ENCODE assay signal across 8 cellular contexts in the genomic region with DNA sequence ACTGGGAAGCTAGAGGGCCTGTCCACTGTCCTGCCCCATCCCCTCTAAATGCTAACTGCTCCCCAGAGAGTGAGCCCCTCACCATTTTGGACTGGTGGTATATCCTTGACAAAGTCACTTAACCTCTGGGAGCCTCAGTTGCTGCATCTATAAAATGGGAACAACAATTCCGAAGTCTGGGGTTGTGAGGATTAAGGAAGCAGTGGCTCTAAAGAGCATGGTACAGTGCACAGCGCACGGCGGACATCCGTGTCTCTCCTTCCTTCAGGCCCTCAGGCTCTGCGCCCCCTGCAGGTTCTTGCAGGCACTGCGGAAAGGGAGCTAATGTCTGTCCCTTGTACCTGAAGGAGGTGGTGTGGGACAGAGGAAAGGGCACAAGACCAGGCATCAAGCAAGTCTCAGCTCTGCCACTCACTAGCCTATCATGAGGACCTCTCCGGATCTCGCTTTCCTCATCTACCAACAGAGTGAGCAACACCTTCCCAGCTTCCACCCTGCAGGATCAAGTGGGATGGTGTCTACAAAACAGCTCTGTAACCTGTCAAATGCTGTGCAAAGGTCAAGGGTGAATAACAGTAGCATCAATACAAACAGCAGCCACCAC. TPM values are rescaled to one million over a fixed set of nuclear protein-coding genes. Genes with fewer than 3 reads are reported as not detected.
DNase-seq lines count a peak whose midpoint lies in the region; ATAC-seq and TF ChIP-seq lines count a peak whose summit lies in the region.

No MANE protein-coding gene starts in this region.

- peaks cover 29 to 42% of the 10 kb centered on the region in 2 donors for H3K4me1 ChIP-seq in thyroid gland

- no peaks in the 10 kb centered on the region for H3K27me3 ChIP-seq in thyroid gland

- H3K4me3 ChIP-seq in thyroid gland (replicated peaks in 1 of 3): no peak overlapping the region

- H3K36me3 ChIP-seq in thyroid gland: peaks cover 4 to 7% of the 10 kb centered on the region in 2 donors

- 62 to 68% methylated on average over 3 to 9 of the region's 9 CpGs for WGBS in thyroid gland, 2 donors

- H3K9me3 Mint-ChIP-seq in activated CD8-positive, alpha-beta memory T cell treated with anti-CD3 and anti-CD28 coated beads, Interleukin-2, amount 10 ng/mL, durations not matched to agents 7 days and 5 days (ENCODE audit: low read depth): no peaks in the 10 kb centered on the region
- H3K9me3 Mint-ChIP-seq in neural crest cell: no peaks in the 10 kb centered on the region

- TF ChIP-seq POLR2A in thyroid gland (IDR thresholded peaks at IDR 0.05): no peak

- no peaks in the 10 kb centered on the region for H3K9me3 ChIP-seq in thyroid gland

- no peak overlapping the region for H3K4me3 Mint-ChIP-seq in activated CD8-positive, alpha-beta memory T cell treated with anti-CD3 and anti-CD28 coated beads, Interleukin-2, amount 10 ng/mL, durations not matched to agents 7 days and 5 days
- no peak overlapping the region for H3K4me3 Mint-ChIP-seq in neural crest cell

- H3K4me1 Mint-ChIP-seq in activated CD8-positive, alpha-beta memory T cell treated with anti-CD3 and anti-CD28 coated beads, Interleukin-2, amount 10 ng/mL, durations not matched to agents 7 days and 5 days: peaks cover 4% of the 10 kb centered on the region
- H3K4me1 Mint-ChIP-seq in neural crest cell: peaks cover 7% of the 10 kb centered on the region

- H3K27me3 Mint-ChIP-seq in activated CD8-positive, alpha-beta memory T cell treated with anti-CD3 and anti-CD28 coated beads, Interleukin-2, amount 10 ng/mL, durations not matched to agents 7 days and 5 days: no peaks in the 10 kb centered on the region
- no peaks in the 10 kb centered on the region for H3K27me3 Mint-ChIP-seq in neural crest cell (ENCODE audit: low read depth)

- peak; percentile 82 for ATAC-seq in activated CD8-positive, alpha-beta memory T cell treated with anti-CD3 and anti-CD28 coated beads, Interleukin-2, amount 10 ng/mL, durations not matched to agents 7 days and 5 days
- ATAC-seq in esophagus mucosa: peak; percentile 60
- no peak for ATAC-seq in GM19455 (IDR thresholded peaks at IDR 0.05; ENCODE audit: unreplicated experiment)

- peak overlapping the region; percentile 63 to 77 (median 76) for H3K27ac ChIP-seq in thyroid gland

- DNase-seq in NCI-H748 (lab: John Stamatoyannopoulos, UW; ENCODE audit: unreplicated experiment) (peak; percentile 41), NCI-H748 treated with DMSO at 0.1 percent for 48 hours (lab: John Stamatoyannopoulos, UW) (no peak), NCI-H69 (lab: John Stamatoyannopoulos, UW) (peak; percentile 60), neural crest cell (ENCODE audit: low read depth, low spot score) (peak; percentile 82), thyroid gland (peak; percentile 56 to 62)
- peak; percentile 85 for DNase-seq in activated CD8-positive, alpha-beta memory T cell treated with anti-CD3 and anti-CD28 coated beads, Interleukin-2, amount 10 ng/mL, durations not matched to agents 7 days and 5 days

- intact Hi-C loops in thyroid gland (cut with DNase I): no loop called here

- H3K27ac Mint-ChIP-seq in activated CD8-positive, alpha-beta memory T cell treated with anti-CD3 and anti-CD28 coated beads, Interleukin-2, amount 10 ng/mL, durations not matched to agents 7 days and 5 days: no peak overlapping the region
- H3K27ac Mint-ChIP-seq in neural crest cell (ENCODE audit: unreplicated experiment): peak overlapping the region; percentile 80

- peak; percentile 82 for TF ChIP-seq CTCF in neural crest cell (conservative IDR thresholded peaks at IDR 0.05)
- TF ChIP-seq CTCF in thyroid gland (IDR thresholded peaks at IDR 0.05): peak; percentile 22 to 72 (median 51)

- peaks cover 39% of the 10 kb centered on the region for H3K36me3 Mint-ChIP-seq in activated CD8-positive, alpha-beta memory T cell treated with anti-CD3 and anti-CD28 coated beads, Interleukin-2, amount 10 ng/mL, durations not matched to agents 7 days and 5 days
- peaks cover 11% of the 10 kb centered on the region for H3K36me3 Mint-ChIP-seq in neural crest cell (ENCODE audit: low read depth)

- CTCF ChIA-PET in activated CD8-positive, alpha-beta memory T cell treated with anti-CD3 and anti-CD28 coated beads, Interleukin-2, amount 10 ng/mL, durations not matched to agents 7 days and 5 days (lab: Charles Lee): interaction anchor here (0.6 to 6.5 kb wide), 37 partner anchors 8 to 539 kb away, joined by 3 to 110 read pairs (median 5); a partner anchor contains a TSS

RNA-seq across cellular contexts. Expression of a gene that starts 20.1 kb away (rescaled TPM):
- 10 to 100 TPM; 46.6 to 87.5 TPM for total RNA-seq in activated CD8-positive, alpha-beta memory T cell treated with anti-CD3 and anti-CD28 coated beads, Interleukin-2, amount 10 ng/mL, durations not matched to agents 7 days and 5 days
- 18.2 TPM for total RNA-seq in esophagus mucosa
- total RNA-seq in neural crest cell: 38.3 and 40.3 TPM in 2 replicates
- total RNA-seq in thyroid gland: 100 to 1,000 TPM in 2 of 4 donors, 10 to 100 TPM in 2; 74.5 to 146 (median 97.2) TPM
